In the genomic region with DNA sequence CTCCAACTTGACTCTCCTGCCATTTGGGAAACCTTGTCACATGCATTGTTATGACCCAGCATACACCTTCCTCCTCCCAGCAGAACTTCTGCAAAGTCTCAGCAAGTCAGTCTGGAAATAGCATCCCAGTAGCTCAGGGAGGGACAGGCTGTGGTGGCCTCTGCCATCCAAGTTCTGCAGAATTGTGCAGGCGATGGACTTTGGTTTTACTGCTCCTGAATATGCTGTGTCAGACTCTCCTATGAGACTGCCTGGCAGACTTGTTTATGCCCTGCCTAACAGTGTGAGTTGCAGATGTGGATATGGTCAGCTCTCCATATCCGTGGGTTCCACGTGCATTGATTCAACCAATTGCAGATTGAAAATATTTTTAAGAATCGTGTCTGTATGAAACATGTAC, we compare ENCODE assay signal across 26 cellular contexts.
"Had no signal": no experiment of that assay in that cellular context is flagged by ENCODE, and none has a peak within 500 bp of the region (broad histone marks: within the 10 kb centered on the region; RNA-seq: fewer than 3 reads in every experiment).

No MANE protein-coding gene starts in this region.

- H3K9me3 ChIP-seq: adrenal gland, body of pancreas, breast epithelium had no signal

- DNase-seq: activated CD4-positive, alpha-beta T cell treated with anti-CD3 and anti-CD28 coated beads for 1 hour; activated CD4-positive, alpha-beta T cell treated with anti-CD3 and anti-CD28 coated beads for 48 hours; activated CD4-positive, CD25-positive, alpha-beta regulatory T cell; activated CD8-positive, alpha-beta T cell treated with anti-CD3 and anti-CD28 coated beads, Interleukin-2, amount 10 ng/mL, durations not matched to agents 7 days and 5 days; activated gamma-delta T cell; activated naive CD4-positive, alpha-beta T cell treated with Interleukin-2 at 50 U/mL for 16 hours; activated T-cell treated with anti-CD3 and anti-CD28 coated beads, Interleukin-2, amount 50 U/mL, for 24 hours; adrenal gland; body of pancreas; Karpas-422; KBM-7; NCI-H1105; NCI-H1417 treated with DMSO at 0.1 percent for 48 hours; NCI-H1930; NCI-H2081 treated with DMSO at 0.1 percent for 48 hours; NCI-H345; NCI-H524 treated with DMSO at 0.1 percent for 48 hours; PC-3; Right ventricle myocardium superior; SW 1271; T-helper 1 cell; T-helper 2 cell; T-helper 9 cell; WERI-Rb-1 had no signal

- H3K4me3 ChIP-seq: adrenal gland, body of pancreas, breast epithelium had no signal

- H3K27ac ChIP-seq: adrenal gland, body of pancreas, breast epithelium, WERI-Rb-1 had no signal

- H3K36me3 ChIP-seq: adrenal gland, breast epithelium, WERI-Rb-1 had no signal

- H3K4me1 ChIP-seq: adrenal gland, body of pancreas, breast epithelium had no signal

- H3K27me3 ChIP-seq: adrenal gland, body of pancreas, breast epithelium had no signal

- ATAC-seq: activated CD8-positive, alpha-beta T cell treated with anti-CD3 and anti-CD28 coated beads, Interleukin-2, amount 10 ng/mL, durations not matched to agents 7 days and 5 days; activated naive CD4-positive, alpha-beta T cell treated with anti-CD3 and anti-CD28 coated beads, Interleukin-2, amount 50 U/mL, for 72 hours; body of pancreas; PC-3 had no signal
